ENCODE assay signal across 8 cellular contexts in genomic region chr20:1184638-1185315, GRCh38. TPM values are rescaled to one million over a fixed set of nuclear protein-coding genes. Genes with fewer than 3 reads are reported as not detected.
DNase-seq lines count a peak whose midpoint lies in the region; ATAC-seq and TF ChIP-seq lines count a peak whose summit lies in the region.

TSS of gene TMEM74B (minus strand) at chr20:1184981. CDS start at chr20:1183801, 1,180 bp downstream.

- CTCF ChIA-PET in Calu3 (lab: Charles Lee), result interaction anchor here (0.8 kb wide), 1 partner anchor 65 kb away, joined by 4 read pairs; no protein-coding TSS in a partner anchor

- no peak within 1 kb of the TSS for H3K4ac ChIP-seq in neuronal stem cell (ENCODE audit: low read length)

- H3K27ac ChIP-seq in neuronal stem cell (replicated peaks; ENCODE audit: low read length), result no peak within 1 kb of the TSS

- H2BK5ac ChIP-seq in neuronal stem cell (ENCODE audit: low read length), result no peak within 1 kb of the TSS

- intact Hi-C loops in Calu3 (cut with micrococcal nuclease; ENCODE audit: unreplicated experiment), result loop anchor here (5.0 kb wide), 1 partner anchor 227 kb away; no protein-coding TSS in a partner anchor

- peak within 1 kb of the TSS; percentile 93 for H3K23ac ChIP-seq in neuronal stem cell (ENCODE audit: low read depth, low read length, poor library complexity)

- no peak within 1 kb of the TSS for H4K91ac ChIP-seq in neuronal stem cell (ENCODE audit: low read depth, low read length, poor library complexity)

- no TSS peak for BruUV-seq in Calu3 (replicated peaks; lab: Mats Ljungman, UMichigan)

- H3K36me3 ChIP-seq in neuronal stem cell (replicated peaks in 1 of 2; ENCODE audit: control insufficient read depth in 2 of 2, insufficient read depth in 2 of 2, low read length in 2 of 2), result peaks cover 3 to 8% of the 10 kb centered on the region in 2 donors

- H3K4me3 ChIP-seq in epithelial cell of proximal tubule (ENCODE audit: low read depth, low read length) (peak within 1 kb of the TSS; percentile 40), neuronal stem cell (ENCODE audit: low read length in 2 of 2) (peak within 1 kb of the TSS; percentile 54 to 86)

- DNase-seq in Calu3 (no peak), NCI-H69 (lab: John Stamatoyannopoulos, UW) (peak; percentile 37), epithelial cell of proximal tubule (ENCODE audit: low read depth) (no peak), neuronal stem cell (ENCODE audit: low spot score) (no peak), NCI-H2029 treated with DMSO at 0.1 percent for 48 hours (lab: John Stamatoyannopoulos, UW) (no peak), SW480 (ENCODE audit: low spot score) (no peak), NCI-H510A (lab: John Stamatoyannopoulos, UW) (no peak)

- H3K4me1 ChIP-seq in neuronal stem cell (ENCODE audit: control insufficient read depth in 2 of 2, insufficient read depth in 1 of 2, low read depth in 1 of 2, low read length in 2 of 2), result peaks cover 4 to 15% of the 10 kb centered on the region in 2 donors

- WGBS in neuronal stem cell (ENCODE audit: extremely low coverage in 2 of 2, insufficient read length in 2 of 2, insufficient replicate concordance in 1 of 2), 2 donors, result no CpG with 5 or more reads among the region's 76 CpGs

- H2AFZ ChIP-seq in neuronal stem cell (ENCODE audit: low read length), result peak within 1 kb of the TSS; percentile 90

- TF ChIP-seq CTCF in Calu3 (IDR thresholded peaks at IDR 0.05; ENCODE audit: unreplicated experiment) (no peak), epithelial cell of proximal tubule (conservative IDR thresholded peaks at IDR 0.05; ENCODE audit: low read depth, low read length) (no peak)

- H3K79me1 ChIP-seq in neuronal stem cell (ENCODE audit: low read depth, low read length), result no peaks in the 10 kb centered on the region

- H3K4me1 Mint-ChIP-seq in Calu3 (ENCODE audit: low read depth, unreplicated experiment), result no peaks in the 10 kb centered on the region

- H3K9ac ChIP-seq in neuronal stem cell (ENCODE audit: low read depth, low read length, poor library complexity), result peak within 1 kb of the TSS; percentile 85

- peaks cover 31% of the 10 kb centered on the region for H3K27me3 Mint-ChIP-seq in Calu3 (ENCODE audit: unreplicated experiment)

- H3K27ac Mint-ChIP-seq in Calu3 (ENCODE audit: unreplicated experiment), result no peak within 1 kb of the TSS

- no peak within 1 kb of the TSS for H2BK15ac ChIP-seq in neuronal stem cell (ENCODE audit: low read length)

- H4K8ac ChIP-seq in neuronal stem cell (ENCODE audit: low read depth, low read length), result no peak within 1 kb of the TSS

- H3K9me3 Mint-ChIP-seq in Calu3 (ENCODE audit: low read depth, unreplicated experiment), result no peaks in the 10 kb centered on the region

- peak within 1 kb of the TSS; percentile 97 for H3K14ac ChIP-seq in neuronal stem cell (ENCODE audit: low read length)

- ATAC-seq in HG02840 (IDR thresholded peaks at IDR 0.05; ENCODE audit: low FRiP score, unreplicated experiment), result no peak

- peaks cover 0 to 3% of the 10 kb centered on the region in 2 donors for H3K9me3 ChIP-seq in neuronal stem cell (replicated peaks in 1 of 2; ENCODE audit: control insufficient read depth in 2 of 2, insufficient read depth in 1 of 2, low read depth in 1 of 2, low read length in 2 of 2)

- peaks cover 0 to 21% (median 7%) of the 10 kb centered on the region in 3 experiments for H3K27me3 ChIP-seq in neuronal stem cell (ENCODE audit: control insufficient read depth in 3 of 3, insufficient read depth in 3 of 3, low read depth in 1 of 3, low read length in 3 of 3)

- H3K18ac ChIP-seq in neuronal stem cell (ENCODE audit: low read length), result peak within 1 kb of the TSS; percentile 91

- peak within 1 kb of the TSS; percentile 57 for H2BK120ac ChIP-seq in neuronal stem cell (ENCODE audit: low read depth, low read length)

- no peak within 1 kb of the TSS for H2BK12ac ChIP-seq in neuronal stem cell (ENCODE audit: low read length)

- peak within 1 kb of the TSS; percentile 58 for H2AK5ac ChIP-seq in neuronal stem cell (ENCODE audit: low read depth, low read length)

- H3K4me3 Mint-ChIP-seq in Calu3 (ENCODE audit: low read depth, unreplicated experiment), result peak within 1 kb of the TSS; percentile 53

- H3K36me3 Mint-ChIP-seq in Calu3 (ENCODE audit: insufficient read depth, unreplicated experiment), result peaks cover 7% of the 10 kb centered on the region

- peak within 1 kb of the TSS; percentile 98 for H3K4me2 ChIP-seq in neuronal stem cell (ENCODE audit: insufficient read depth, low read length, poor library complexity, severe bottlenecking)

RNA-seq across cellular contexts. Expression of gene TMEM74B, which starts in this region (rescaled TPM):
- total RNA-seq in Calu3 (2022) (0.54 and 0.83 TPM in 2 replicates), epithelial cell of proximal tubule (1.2 TPM in 1 of 2 replicates, not detected in the other)
- polyA plus RNA-seq in neuronal stem cell (2013, experiment 1 of 2), result 4.8 TPM
- polyA plus RNA-seq in neuronal stem cell (2013, experiment 2 of 2), result 3.8 TPM
